In the genomic region with DNA sequence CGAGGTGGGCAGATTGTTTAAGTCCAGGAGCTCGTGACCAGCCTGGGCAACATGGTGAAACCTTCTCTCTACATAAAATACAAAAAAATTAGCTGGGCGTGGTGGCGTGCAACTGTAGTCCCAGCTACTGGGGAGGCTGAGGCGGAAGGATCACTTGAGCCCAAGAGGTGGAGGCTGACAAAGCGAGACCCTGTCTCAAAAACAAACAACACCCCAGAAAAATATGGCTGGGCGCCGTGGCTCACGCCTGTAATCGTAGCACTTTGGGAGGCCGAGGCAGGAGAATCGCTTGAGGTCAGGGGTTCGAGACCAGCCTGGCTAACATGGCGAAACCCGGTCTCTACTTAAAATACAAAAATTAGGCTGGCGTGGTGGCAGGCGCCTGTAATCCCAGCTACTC, we compare ENCODE assay signal across 9 cellular contexts. TPM values are rescaled to one million over a fixed set of nuclear protein-coding genes. Genes with fewer than 3 reads are reported as not detected.
DNase-seq lines count a peak whose midpoint lies in the region; ATAC-seq and TF ChIP-seq lines count a peak whose summit lies in the region.
"Had no signal": no experiment of that assay in that cellular context is flagged by ENCODE, and none has a peak within 500 bp of the region (broad histone marks: within the 10 kb centered on the region; RNA-seq: fewer than 3 reads in every experiment).

No MANE protein-coding gene starts in this region.

- H3K4me1 ChIP-seq in uterus, result peaks cover 0 to 12% of the 10 kb centered on the region in 2 donors

- peaks cover 37% of the 10 kb centered on the region for H3K4me1 Mint-ChIP-seq in T-helper 1 cell treated with Interleukin-12 subunit alpha and Interleukin-12 subunit beta and Interleukin-4 antibody, amounts not matched to agents 30 μg/mL and 1 μg/mL, for 36 hours (ENCODE audit: low read depth)
- H3K4me1 Mint-ChIP-seq in T-helper 17 cell, result peaks cover 36% of the 10 kb centered on the region
- peaks cover 50% of the 10 kb centered on the region for H3K4me1 Mint-ChIP-seq in stimulated activated effector memory CD8-positive, alpha-beta T cell treated with anti-CD3 and anti-CD28 coated beads, Interleukin-12 subunit alpha, Interleukin-12 subunit beta, amount 100 ng/mL, for 72 hours

- H3K4me3 Mint-ChIP-seq in T-helper 1 cell treated with Interleukin-12 subunit alpha and Interleukin-12 subunit beta and Interleukin-4 antibody, amounts not matched to agents 30 μg/mL and 1 μg/mL, for 36 hours, result peak overlapping the region; percentile 94
- peak overlapping the region; percentile 97 for H3K4me3 Mint-ChIP-seq in T-helper 17 cell
- peak overlapping the region; percentile 94 for H3K4me3 Mint-ChIP-seq in stimulated activated effector memory CD8-positive, alpha-beta T cell treated with anti-CD3 and anti-CD28 coated beads, Interleukin-12 subunit alpha, Interleukin-12 subunit beta, amount 100 ng/mL, for 72 hours

- H3K36me3 ChIP-seq in uterus, result no peaks in the 10 kb centered on the region

- intact Hi-C loops in uterus (cut with DNase I; ENCODE audit: low total_unique reads), result no loop called here

- H3K27ac Mint-ChIP-seq in T-helper 1 cell treated with Interleukin-12 subunit alpha and Interleukin-12 subunit beta and Interleukin-4 antibody, amounts not matched to agents 30 μg/mL and 1 μg/mL, for 36 hours, result peak overlapping the region; percentile 97
- no peak overlapping the region for H3K27ac Mint-ChIP-seq in T-helper 17 cell
- peak overlapping the region; percentile 98 for H3K27ac Mint-ChIP-seq in stimulated activated effector memory CD8-positive, alpha-beta T cell treated with anti-CD3 and anti-CD28 coated beads, Interleukin-12 subunit alpha, Interleukin-12 subunit beta, amount 100 ng/mL, for 72 hours

- TF ChIP-seq CTCF in foreskin fibroblast (IDR thresholded peaks at IDR 0.05; ENCODE audit: low read depth, low read length), result no peak
- TF ChIP-seq CTCF in uterus (IDR thresholded peaks at IDR 0.05), result no peak

- H3K9me3 ChIP-seq in T-helper 17 cell (ENCODE audit: control insufficient read depth, low read length, poor library complexity, severe bottlenecking) (no peaks in the 10 kb centered on the region), uterus (no peaks in the 10 kb centered on the region)

- H3K9me3 Mint-ChIP-seq in T-helper 1 cell treated with Interleukin-12 subunit alpha and Interleukin-12 subunit beta and Interleukin-4 antibody, amounts not matched to agents 30 μg/mL and 1 μg/mL, for 36 hours, result no peaks in the 10 kb centered on the region
- no peaks in the 10 kb centered on the region for H3K9me3 Mint-ChIP-seq in stimulated activated effector memory CD8-positive, alpha-beta T cell treated with anti-CD3 and anti-CD28 coated beads, Interleukin-12 subunit alpha, Interleukin-12 subunit beta, amount 100 ng/mL, for 72 hours

- peak overlapping the region; percentile 86 to 94 for H3K4me3 ChIP-seq in foreskin fibroblast (ENCODE audit: low read depth in 1 of 2, low read length in 2 of 2)
- no peak overlapping the region for H3K4me3 ChIP-seq in uterus

- ATAC-seq in T-helper 17 cell (no peak), HG02610 (IDR thresholded peaks at IDR 0.05; ENCODE audit: unreplicated experiment) (no peak)
- ATAC-seq in stimulated activated effector memory CD8-positive, alpha-beta T cell treated with anti-CD3 and anti-CD28 coated beads, Interleukin-12 subunit alpha, Interleukin-12 subunit beta, amount 100 ng/mL, for 72 hours, result no peak

- H3K27me3 Mint-ChIP-seq in T-helper 1 cell treated with Interleukin-12 subunit alpha and Interleukin-12 subunit beta and Interleukin-4 antibody, amounts not matched to agents 30 μg/mL and 1 μg/mL, for 36 hours (ENCODE audit: low read depth), result no peaks in the 10 kb centered on the region
- no peaks in the 10 kb centered on the region for H3K27me3 Mint-ChIP-seq in T-helper 17 cell

- peaks cover 11% of the 10 kb centered on the region for H3K36me3 Mint-ChIP-seq in T-helper 1 cell treated with Interleukin-12 subunit alpha and Interleukin-12 subunit beta and Interleukin-4 antibody, amounts not matched to agents 30 μg/mL and 1 μg/mL, for 36 hours (ENCODE audit: low read depth)
- H3K36me3 Mint-ChIP-seq in T-helper 17 cell (ENCODE audit: low read depth), result peaks cover 2% of the 10 kb centered on the region
- H3K36me3 Mint-ChIP-seq in stimulated activated effector memory CD8-positive, alpha-beta T cell treated with anti-CD3 and anti-CD28 coated beads, Interleukin-12 subunit alpha, Interleukin-12 subunit beta, amount 100 ng/mL, for 72 hours, result peaks cover 52% of the 10 kb centered on the region

- no peaks in the 10 kb centered on the region for H3K27me3 ChIP-seq in uterus

- no peak for TF ChIP-seq POLR2A in uterus (IDR thresholded peaks at IDR 0.05)

- DNase-seq in T-helper 1 cell (no peak), T-helper 17 cell (no peak), foreskin fibroblast (no peak), uterus (no peak)
- DNase-seq in stimulated activated effector memory CD8-positive, alpha-beta T cell treated with anti-CD3 and anti-CD28 coated beads, Interleukin-12 subunit alpha, Interleukin-12 subunit beta, amount 100 ng/mL, for 72 hours (ENCODE audit: low spot score in 2 of 2), result no peak
- DNase-seq in activated CD4-positive, alpha-beta T cell treated with anti-CD3 and anti-CD28 coated beads for 1 hour, result no peak

- H3K27ac ChIP-seq in uterus, result peak overlapping the region in 1 of 2 donors; percentile 99

RNA-seq across cellular contexts. Expression of a gene that starts 3.4 kb away (rescaled TPM):
- total RNA-seq in T-helper 17 cell (100 to 1,000 TPM; 477 to 480 TPM), uterus (100 to 1,000 TPM in 2 of 4 donors, 10 to 100 TPM in 2; 65.8 to 353 (median 177) TPM)

RNA-seq across cellular contexts. Expression of a gene that starts 21.6 kb away (rescaled TPM):
- total RNA-seq in T-helper 17 cell (10 to 100 TPM; 75.5 to 95.8 TPM), uterus (100 to 1,000 TPM in 1 of 4 donors, 10 to 100 TPM in 3; 27.7 to 188 (median 70.3) TPM)

RNA-seq across cellular contexts. Expression of a gene that starts 24.9 kb away (rescaled TPM):
- total RNA-seq in T-helper 17 cell, result 10 to 100 TPM; 46.0 to 50.6 TPM
- total RNA-seq in uterus, result 100 to 1,000 TPM in 1 of 4 donors, 1 to 10 TPM in 3; 3.3 to 308 (median 5.0) TPM

RNA-seq across cellular contexts. Expression of a gene that starts 40.5 kb away (rescaled TPM):
- total RNA-seq in T-helper 17 cell (1 to 10 TPM; 1.7 to 2.4 TPM), uterus (1 to 10 TPM in 2 of 4 donors, under 1 TPM in 1, not detected in 1; 0.51 to 4.7 (median 3.6) TPM)
- total RNA-seq: renal cortical epithelial cell had no signal

RNA-seq across cellular contexts. Expression of a gene that starts 46.2 kb away (rescaled TPM):
- total RNA-seq in T-helper 17 cell (10 to 100 TPM; 68.7 to 68.9 TPM), uterus (100 to 1,000 TPM in 2 of 4 donors, 10 to 100 TPM in 2; 46.0 to 171 (median 80.2) TPM)

Comparison
In these comparisons a context has a peak if more than half of its experiments do, and no peak if none do; other contexts are left out.
1. H3K4me3 ChIP-seq: peak in foreskin fibroblast (2 of 2); none in uterus (0 of 2).
2. Peak in every context shown above with its lines, with median percentiles within 50 percentile points of each other: H3K4me3 Mint-ChIP-seq.